10 cellular contexts compared by ENCODE assay signal in genomic region chr22:35894464-35894878, GRCh38.
DNase-seq lines count a peak whose midpoint lies in the region; ATAC-seq and TF ChIP-seq lines count a peak whose summit lies in the region.
"Had no signal": no experiment of that assay in that cellular context is flagged by ENCODE, and none has a peak within 500 bp of the region (broad histone marks: within the 10 kb centered on the region; RNA-seq: fewer than 3 reads in every experiment).

No MANE protein-coding gene starts in this region.

- no CpG with 5 or more reads among the region's 7 CpGs for WGBS in mesendoderm (ENCODE audit: extremely low coverage, insufficient coverage, low lambda C conversion rate)

- peak overlapping the region; percentile 73 for H3K27ac ChIP-seq in OCI-LY7 (ENCODE audit: low read depth, low read length, poor library complexity, severe bottlenecking)
- peak overlapping the region; percentile 80 for H3K27ac ChIP-seq in epithelial cell of prostate
- H3K27ac ChIP-seq in mesendoderm (ENCODE audit: low read depth, low read length) = no peak overlapping the region
- peak overlapping the region; percentile 79 for H3K27ac ChIP-seq in subcutaneous abdominal adipose tissue (ENCODE audit: low read depth, low read length)

- no peaks in the 10 kb centered on the region for H3K27me3 ChIP-seq in mesendoderm (ENCODE audit: insufficient read depth, low read length, poor library complexity)
- H3K27me3 ChIP-seq in subcutaneous abdominal adipose tissue (ENCODE audit: control insufficient read depth in 5 of 5, insufficient read depth in 4 of 5, low read length in 5 of 5) = no peaks in the 10 kb centered on the region

- no peaks in the 10 kb centered on the region for H3K4me1 Mint-ChIP-seq in activated naive CD8-positive, alpha-beta T cell treated with anti-CD3 and anti-CD28 coated beads for 36 hours

- H3K56ac ChIP-seq in mesendoderm (ENCODE audit: low read length) = peak overlapping the region; percentile 18

- H3K4me1 ChIP-seq in OCI-LY7 (ENCODE audit: insufficient read depth, low read length, poor library complexity, severe bottlenecking) (peaks cover 76% of the 10 kb centered on the region), mesendoderm (ENCODE audit: control insufficient read depth, low read depth, low read length) (peaks cover 11% of the 10 kb centered on the region), subcutaneous abdominal adipose tissue (ENCODE audit: control insufficient read depth in 5 of 5, insufficient read depth in 5 of 5, low read length in 5 of 5) (peaks cover 2 to 40% (median 33%) of the 10 kb centered on the region in 5 donors)

- no peaks in the 10 kb centered on the region for H4K20me1 ChIP-seq in OCI-LY7 (ENCODE audit: insufficient read depth, low read length)

- H3K9me3 ChIP-seq in OCI-LY7 (ENCODE audit: low read length) = 0 out of 2 replicates have a peak, but pooled peaks cover 5% of the 10 kb centered on the region
- no peaks in the 10 kb centered on the region for H3K9me3 ChIP-seq in subcutaneous abdominal adipose tissue (ENCODE audit: control insufficient read depth in 5 of 5, low read length in 5 of 5)

- no peak overlapping the region for H4K8ac ChIP-seq in mesendoderm (ENCODE audit: low read depth, low read length)

- ATAC-seq in HG02870 (IDR thresholded peaks at IDR 0.05; ENCODE audit: unreplicated experiment) = no peak
- ATAC-seq in GM18520 (IDR thresholded peaks at IDR 0.05; ENCODE audit: unreplicated experiment) = no peak
- ATAC-seq in HG03175 (IDR thresholded peaks at IDR 0.05; ENCODE audit: unreplicated experiment) = no peak
- ATAC-seq: activated naive CD4-positive, alpha-beta T cell treated with anti-CD3 and anti-CD28 coated beads, Interleukin-2, amount 50 U/mL, for 72 hours had no signal

- CTCF ChIA-PET in OCI-LY7 (lab: Charles Lee; ENCODE audit: unreplicated experiment) = interaction anchor here (0.6 to 2.4 kb wide), 4 partner anchors 8 to 54 kb away, joined by 3 to 12 read pairs (median 4); no protein-coding TSS in a partner anchor

- H3K79me2 ChIP-seq in OCI-LY7 (ENCODE audit: insufficient read depth, low read depth, low read length) = peaks cover 76% of the 10 kb centered on the region
- peaks cover 17% of the 10 kb centered on the region for H3K79me2 ChIP-seq in mesendoderm (ENCODE audit: control insufficient read depth, insufficient read depth, low read length)

- H3K9me3 Mint-ChIP-seq in activated naive CD8-positive, alpha-beta T cell treated with anti-CD3 and anti-CD28 coated beads for 36 hours = no peaks in the 10 kb centered on the region
- H3K9me3 Mint-ChIP-seq: activated naive CD4-positive, alpha-beta T cell treated with anti-CD3 and anti-CD28 coated beads, Interleukin-2, amount 50 U/mL, for 72 hours had no signal

- no peaks in the 10 kb centered on the region for H3K36me3 Mint-ChIP-seq in activated naive CD8-positive, alpha-beta T cell treated with anti-CD3 and anti-CD28 coated beads for 36 hours
- H3K36me3 Mint-ChIP-seq: activated naive CD4-positive, alpha-beta T cell treated with anti-CD3 and anti-CD28 coated beads, Interleukin-2, amount 50 U/mL, for 72 hours had no signal

- H2BK15ac ChIP-seq in mesendoderm (replicated peaks; ENCODE audit: low read depth) = no peak overlapping the region

- H3K4me2 ChIP-seq in OCI-LY7 (ENCODE audit: low read length) (peak overlapping the region; percentile 98), mesendoderm (ENCODE audit: low read length) (no peak overlapping the region)

- no peak overlapping the region for H4K5ac ChIP-seq in mesendoderm (ENCODE audit: low read length)

- intact Hi-C loops in OCI-LY7 (cut with micrococcal nuclease; ENCODE audit: unreplicated experiment) = no loop called here

- POLR2A ChIA-PET in OCI-LY7 (lab: Charles Lee) = interaction anchor here (0.7 to 3.7 kb wide), 9 partner anchors 8 to 168 kb away, joined by 3 to 23 read pairs (median 7); no protein-coding TSS in a partner anchor

- peaks cover 17% of the 10 kb centered on the region for H3K79me1 ChIP-seq in mesendoderm (ENCODE audit: low read length)

- no peak overlapping the region for H3K23ac ChIP-seq in mesendoderm (ENCODE audit: low read length)

- no peak overlapping the region for H3K4me3 Mint-ChIP-seq in activated naive CD8-positive, alpha-beta T cell treated with anti-CD3 and anti-CD28 coated beads for 36 hours

- no peak overlapping the region for H2BK5ac ChIP-seq in mesendoderm (ENCODE audit: low read length)

- TF ChIP-seq CTCF in OCI-LY7 (conservative IDR thresholded peaks at IDR 0.05; ENCODE audit: low read length) = peak; percentile 37

- H3K9me2 ChIP-seq in OCI-LY7 (ENCODE audit: insufficient read depth, low read length) = no peaks in the 10 kb centered on the region

- H2AFZ ChIP-seq in OCI-LY7 (ENCODE audit: low read length) = peak overlapping the region; percentile 6; the same call in 1 of the 2 replicates

- peaks cover 14% of the 10 kb centered on the region for H3K27me3 Mint-ChIP-seq in activated naive CD8-positive, alpha-beta T cell treated with anti-CD3 and anti-CD28 coated beads for 36 hours

- H3K4me3 ChIP-seq in OCI-LY7 (ENCODE audit: low read depth, low read length, poor library complexity, severe bottlenecking) = peak overlapping the region; percentile 68
- no peak overlapping the region for H3K4me3 ChIP-seq in mesendoderm (ENCODE audit: low read length)
- H3K4me3 ChIP-seq in subcutaneous abdominal adipose tissue (ENCODE audit: low read depth in 1 of 5, low read length in 5 of 5) = peak overlapping the region; percentile 32 to 84 (median 55)

- no peak overlapping the region for H3K27ac Mint-ChIP-seq in activated naive CD8-positive, alpha-beta T cell treated with anti-CD3 and anti-CD28 coated beads for 36 hours
- H3K27ac Mint-ChIP-seq: activated naive CD4-positive, alpha-beta T cell treated with anti-CD3 and anti-CD28 coated beads, Interleukin-2, amount 50 U/mL, for 72 hours had no signal

- H3K9ac ChIP-seq in mesendoderm (ENCODE audit: low read length) (no peak overlapping the region), subcutaneous abdominal adipose tissue (ENCODE audit: low read length in 5 of 5) (peak overlapping the region in 4 of 5 donors; percentile 17 to 65 (median 41))

- H3K36me3 ChIP-seq in OCI-LY7 (ENCODE audit: insufficient read depth, low read length) = peaks cover 12% of the 10 kb centered on the region; the same call in 1 of the 2 replicates
- no peaks in the 10 kb centered on the region for H3K36me3 ChIP-seq in mesendoderm (ENCODE audit: control insufficient read depth, insufficient read depth, low read length)
- no peaks in the 10 kb centered on the region for H3K36me3 ChIP-seq in subcutaneous abdominal adipose tissue (ENCODE audit: control insufficient read depth in 5 of 5, insufficient read depth in 5 of 5, low read length in 5 of 5)

- TSS peak; percentile 19 for BruUV-seq in OCI-LY7 (replicated peaks; lab: Mats Ljungman, UMichigan)

- peak overlapping the region; percentile 21 for H3K4ac ChIP-seq in mesendoderm (ENCODE audit: low read depth, low read length)

- no peak overlapping the region for H2AK5ac ChIP-seq in mesendoderm (ENCODE audit: low read length)

- DNase-seq in OCI-LY7 (ENCODE audit: low spot score) = peak; percentile 72
- no peak for DNase-seq in epithelial cell of prostate (ENCODE audit: low read depth, low spot score)
- peak; percentile 45 for DNase-seq in mesendoderm
- no peak for DNase-seq in activated naive CD8-positive, alpha-beta T cell treated with anti-CD3 and anti-CD28 coated beads for 36 hours
- DNase-seq: NCI-H1417 treated with DMSO at 0.1 percent for 48 hours had no signal

- H3K18ac ChIP-seq in mesendoderm (ENCODE audit: low read length) = no peak overlapping the region

- no peak overlapping the region for H2BK120ac ChIP-seq in mesendoderm (ENCODE audit: low read depth, low read length)

Comparison
In these comparisons a context has a peak if more than half of its experiments do, and no peak if none do; other contexts are left out.
1. DNase-seq: peak in OCI-LY7 (single experiment) and mesendoderm (single experiment); none in epithelial cell of prostate (single experiment) and activated naive CD8-positive, alpha-beta T cell treated with anti-CD3 and anti-CD28 coated beads for 36 hours (single experiment).